In the genomic region with DNA sequence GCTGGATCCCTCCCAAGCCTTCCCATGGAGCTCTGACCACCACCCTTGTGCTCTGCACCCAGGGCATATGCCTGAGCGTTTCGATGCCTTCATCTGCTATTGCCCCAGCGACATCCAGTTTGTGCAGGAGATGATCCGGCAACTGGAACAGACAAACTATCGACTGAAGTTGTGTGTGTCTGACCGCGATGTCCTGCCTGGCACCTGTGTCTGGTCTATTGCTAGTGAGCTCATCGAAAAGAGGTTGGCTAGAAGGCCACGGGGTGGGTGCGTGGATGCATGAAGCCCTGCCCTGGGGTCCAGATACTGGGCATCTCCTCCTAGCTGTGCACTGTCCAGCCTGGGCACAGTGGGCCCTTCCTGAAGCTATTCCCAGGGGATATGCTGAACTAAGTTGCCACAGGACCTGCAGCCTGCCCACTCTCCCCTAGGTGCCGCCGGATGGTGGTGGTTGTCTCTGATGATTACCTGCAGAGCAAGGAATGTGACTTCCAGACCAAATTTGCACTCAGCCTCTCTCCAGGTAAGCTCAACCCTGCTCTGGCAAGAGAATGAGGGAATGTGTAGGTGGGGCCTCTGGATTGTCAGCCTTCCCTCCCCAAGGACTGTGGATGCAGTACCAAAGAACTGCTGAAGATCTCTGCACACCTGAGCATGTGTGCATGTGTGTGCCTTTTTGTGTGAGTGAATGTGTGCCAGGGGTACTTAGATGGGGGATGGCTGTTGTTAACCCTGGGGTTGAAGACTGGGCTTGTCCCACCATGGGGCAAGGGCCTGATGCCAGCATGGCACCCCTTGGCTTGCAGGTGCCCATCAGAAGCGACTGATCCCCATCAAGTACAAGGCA, we compare ENCODE assay signal across 12 cellular contexts. TPM values are rescaled to one million over a fixed set of nuclear protein-coding genes. Genes with fewer than 3 reads are reported as not detected.
DNase-seq lines count a peak whose midpoint lies in the region; ATAC-seq, FAIRE-seq and TF ChIP-seq lines count a peak whose summit lies in the region.
"Had no signal": no experiment of that assay in that cellular context is flagged by ENCODE, and none has a peak within 500 bp of the region (broad histone marks: within the 10 kb centered on the region; RNA-seq: fewer than 3 reads in every experiment).

No MANE protein-coding gene starts in this region.

- DNase-seq in GM23248 (no peak), H54 (ENCODE audit: insufficient read length, low spot score) (no peak)
- DNase-seq: activated CD4-positive, alpha-beta T cell treated with anti-CD3 and anti-CD28 coated beads, Interleukin-2, amount 50 U/mL, for 1 hour; hypothalamus; NCI-H69 had no signal

- peak overlapping the region in 3 of 5 experiments; percentile 18 to 96 (median 43) for H3K4me3 Mint-ChIP-seq in brain

- peak overlapping the region; percentile 90 to 99 (median 97); a peak in 21 of 22 replicates for H3K9ac ChIP-seq in BLaER1 treated with 17β-estradiol and CSF1 and Interleukin-3, amounts not matched to agents 10 nM and 100 nM
- H3K9ac ChIP-seq in GM23248 = no peak overlapping the region
- H3K9ac ChIP-seq in mucosa of stomach (ENCODE audit: low read length) = peak overlapping the region; percentile 89

- H3K36me3 ChIP-seq in BLaER1 treated with 17β-estradiol and CSF1 and Interleukin-3, amounts not matched to agents 10 nM and 100 nM = peaks cover 25 to 39% (median 34%) of the 10 kb centered on the region in 11 experiments
- no peaks in the 10 kb centered on the region for H3K36me3 ChIP-seq in GM23248 (ENCODE audit: low read depth)
- peaks cover 12% of the 10 kb centered on the region for H3K36me3 ChIP-seq in mucosa of stomach (ENCODE audit: control insufficient read depth, insufficient read depth, low read length)

- H3K4me2 ChIP-seq in BLaER1 treated with 17β-estradiol and CSF1 and Interleukin-3, amounts not matched to agents 10 nM and 100 nM = peak overlapping the region; percentile 87 to 99 (median 97)
- peak overlapping the region; percentile 95 for H3K4me2 ChIP-seq in GM23248 (ENCODE audit: unreplicated experiment)

- TF ChIP-seq CTCF in brain (conservative IDR thresholded peaks at IDR 0.05) = no peak

- peaks cover 24 to 50% (median 40%) of the 10 kb centered on the region in 11 experiments; a peak in 21 of 22 replicates for H4K20me1 ChIP-seq in BLaER1 treated with 17β-estradiol and CSF1 and Interleukin-3, amounts not matched to agents 10 nM and 100 nM
- H4K20me1 ChIP-seq in GM23248 (ENCODE audit: insufficient read depth) = no peaks in the 10 kb centered on the region

- 0 out of 2 replicates have a peak, but pooled peaks cover 8% of the 10 kb centered on the region for H3F3A ChIP-seq in GM23248 (ENCODE audit: insufficient read depth)

- H3K4me1 ChIP-seq in BLaER1 treated with 17β-estradiol and CSF1 and Interleukin-3, amounts not matched to agents 10 nM and 100 nM = peaks cover 59 to 72% (median 68%) of the 10 kb centered on the region in 10 experiments
- H3K4me1 ChIP-seq in GM23248 (ENCODE audit: insufficient read depth) (peaks cover 15% of the 10 kb centered on the region; the same call in 1 of the 2 replicates), mucosa of stomach (ENCODE audit: control insufficient read depth, insufficient read depth, low read length) (peaks cover 23% of the 10 kb centered on the region)

- H3K36me3 Mint-ChIP-seq in brain = no peaks in the 10 kb centered on the region

- H3K27ac ChIP-seq in BLaER1 treated with 17β-estradiol and CSF1 and Interleukin-3, amounts not matched to agents 10 nM and 100 nM = peak overlapping the region in 4 of 11 experiments; percentile 5 to 96 (median 92); a peak in 4 of 22 replicates
- H3K27ac ChIP-seq in GM23248 = no peak overlapping the region
- H3K27ac ChIP-seq: HL-60 had no signal

- H3K9me3 ChIP-seq in BLaER1 treated with 17β-estradiol and CSF1 and Interleukin-3, amounts not matched to agents 10 nM and 100 nM (replicated peaks in 1 of 11) = peaks cover 3 to 14% (median 8%) of the 10 kb centered on the region in 11 experiments; a peak in 21 of 22 replicates
- H3K9me3 ChIP-seq in GM23248 (ENCODE audit: low read depth) (no peaks in the 10 kb centered on the region), mucosa of stomach (ENCODE audit: control insufficient read depth, low read length) (no peaks in the 10 kb centered on the region)

- no peaks in the 10 kb centered on the region for H3K9me2 ChIP-seq in GM23248 (ENCODE audit: insufficient read depth)

- H3K4me1 Mint-ChIP-seq in brain = peaks cover 22% of the 10 kb centered on the region

- peaks cover 2 to 4% (median 3%) of the 10 kb centered on the region in 5 experiments for H3K9me3 Mint-ChIP-seq in brain

- peaks cover 28% of the 10 kb centered on the region for H3K79me2 ChIP-seq in GM23248 (ENCODE audit: insufficient read depth)

- H2AFZ ChIP-seq in GM23248 = no peak overlapping the region

- peak overlapping the region; percentile 73 to 99 (median 92); a peak in 19 of 20 replicates for H3K4me3 ChIP-seq in BLaER1 treated with 17β-estradiol and CSF1 and Interleukin-3, amounts not matched to agents 10 nM and 100 nM
- no peak overlapping the region for H3K4me3 ChIP-seq in GM23248
- no peak overlapping the region for H3K4me3 ChIP-seq in mucosa of stomach (ENCODE audit: low read length)

- in situ Hi-C loops in GM23248 (cut with MboI) = no loop called here

- no peak overlapping the region for H3K27ac Mint-ChIP-seq in brain

- peaks cover 68% of the 10 kb centered on the region for H3K27me3 Mint-ChIP-seq in brain

- TF ChIP-seq POLR2A in H54 (IDR thresholded peaks at IDR 0.05; ENCODE audit: low read depth, low read length) = no peak

- no peaks in the 10 kb centered on the region for H3K27me3 ChIP-seq in BLaER1 treated with 17β-estradiol and CSF1 and Interleukin-3, amounts not matched to agents 10 nM and 100 nM
- H3K27me3 ChIP-seq in GM23248 (replicated peaks; ENCODE audit: insufficient read depth) = no peaks in the 10 kb centered on the region
- H3K27me3 ChIP-seq in mucosa of stomach (ENCODE audit: control insufficient read depth, insufficient read depth, low read length) = no peaks in the 10 kb centered on the region

- ATAC-seq in HG03175 (IDR thresholded peaks at IDR 0.05; ENCODE audit: unreplicated experiment) = no peak
- ATAC-seq in HG02759 (IDR thresholded peaks at IDR 0.05; ENCODE audit: unreplicated experiment) = no peak
- ATAC-seq in HG03460 (IDR thresholded peaks at IDR 0.05; ENCODE audit: unreplicated experiment) = no peak

- 92 to 93% methylated on average over 13 of the region's 13 CpGs for WGBS in GM23248 (ENCODE audit: low coverage in 1 of 2, low lambda C conversion rate in 2 of 2, missing lambda C conversion rate in 2 of 2), 2 experiments

- no peak for FAIRE-seq in H54 (lab: Jason Lieb, UNC)

RNA-seq across cellular contexts. Expression of gene MYD88, which starts 2.1 kb away (rescaled TPM):
- total RNA-seq in GM23248 (2014; rRNA removed; shearing (Covaris generic)) = 6.7 and 8.6 TPM in 2 replicates
- polyA plus RNA-seq in GM23248 (2016; fragmentation: Nextera tagmentation; extraction: Ambion mirVana) (32.1 and 33.3 TPM in 2 replicates), brain (ENCODE audit: insufficient read depth, low read depth, low replicate concordance) (10.0 TPM)

RNA-seq across cellular contexts. Expression of gene ACAA1, which starts 3.6 kb away (rescaled TPM):
- 18.7 and 32.9 TPM in 2 replicates for total RNA-seq in GM23248 (2014; rRNA removed; shearing (Covaris generic))
- polyA plus RNA-seq in GM23248 (2016; fragmentation: Nextera tagmentation; extraction: Ambion mirVana) (49.3 and 50.5 TPM in 2 replicates), brain (ENCODE audit: insufficient read depth, low read depth, low replicate concordance) (49.6 TPM)

RNA-seq across cellular contexts. Expression of gene OXSR1, which starts 24.8 kb away (rescaled TPM):
- 29.5 and 40.0 TPM in 2 replicates for total RNA-seq in GM23248 (2014; rRNA removed; shearing (Covaris generic))
- 15.0 and 17.1 TPM in 2 replicates for polyA plus RNA-seq in GM23248 (2016; fragmentation: Nextera tagmentation; extraction: Ambion mirVana)
- 13.8 TPM for polyA plus RNA-seq in brain (ENCODE audit: insufficient read depth, low read depth, low replicate concordance)

Comparison
In these comparisons a context has a peak if more than half of its experiments do, and no peak if none do; other contexts are left out.
1. H3K4me3 ChIP-seq: peak in BLaER1 treated with 17β-estradiol and CSF1 and Interleukin-3, amounts not matched to agents 10 nM and 100 nM (10 of 10); none in GM23248 (single experiment) and mucosa of stomach (single experiment).